In genomic region chr16:30374538-30374937, GRCh38 we compare ENCODE assay signal across 21 cellular contexts. TPM values are rescaled to one million over a fixed set of nuclear protein-coding genes. Genes with fewer than 3 reads are reported as not detected.
DNase-seq lines count a peak whose midpoint lies in the region; ATAC-seq, FAIRE-seq and TF ChIP-seq lines count a peak whose summit lies in the region.
"Had no signal": no experiment of that assay in that cellular context is flagged by ENCODE, and none has a peak within 500 bp of the region (broad histone marks: within the 10 kb centered on the region; RNA-seq: fewer than 3 reads in every experiment).

MYL11 (plus strand) TSS chr16:30374802; CDS start chr16:30374858, 56 bp downstream.

- peaks cover 16% of the 10 kb centered on the region for H3K79me2 ChIP-seq in trophoblast cell (ENCODE audit: control insufficient read depth, insufficient read depth, low read length, poor library complexity)

- H3K9me3 Mint-ChIP-seq in T-helper 2 cell treated with Interferon-gamma antibody and Interleukin-4, amounts not matched to agents 5 μg/mL and 100 μg/mL, for 36 hours = no peaks in the 10 kb centered on the region
- H3K9me3 Mint-ChIP-seq in effector memory CD8-positive, alpha-beta T cell = no peaks in the 10 kb centered on the region

- H3K27ac ChIP-seq in trophoblast cell (ENCODE audit: low read depth, low read length) = no peak within 1 kb of the TSS
- no peak within 1 kb of the TSS for H3K27ac ChIP-seq in lower lobe of right lung
- no peak within 1 kb of the TSS for H3K27ac ChIP-seq in small intestine (ENCODE audit: low read depth in 1 of 2, low read length in 1 of 2)

- H3K4me3 Mint-ChIP-seq in T-helper 2 cell treated with Interferon-gamma antibody and Interleukin-4, amounts not matched to agents 5 μg/mL and 100 μg/mL, for 36 hours = no peak within 1 kb of the TSS
- no peak within 1 kb of the TSS for H3K4me3 Mint-ChIP-seq in T-helper 17 cell
- no peak within 1 kb of the TSS for H3K4me3 Mint-ChIP-seq in effector memory CD8-positive, alpha-beta T cell

- H3K4me3 ChIP-seq in trophoblast cell (ENCODE audit: low read depth, low read length) (no peak within 1 kb of the TSS), lower lobe of right lung (no peak within 1 kb of the TSS), small intestine (ENCODE audit: low read depth in 1 of 2, low read length in 2 of 2) (no peak within 1 kb of the TSS)
- H3K4me3 ChIP-seq: uterus had no signal

- H3K4me2 ChIP-seq in trophoblast cell (ENCODE audit: low read length) = no peak within 1 kb of the TSS

- no peaks in the 10 kb centered on the region for H3K36me3 ChIP-seq in trophoblast cell (ENCODE audit: control insufficient read depth in 1 of 2, insufficient read depth in 2 of 2, low read length in 2 of 2)
- no peaks in the 10 kb centered on the region for H3K36me3 ChIP-seq in lower lobe of right lung
- no peaks in the 10 kb centered on the region for H3K36me3 ChIP-seq in small intestine (ENCODE audit: control insufficient read depth in 2 of 2, insufficient read depth in 2 of 2, low read length in 2 of 2)
- H3K36me3 ChIP-seq: uterus had no signal

- no peak for DNase-seq in T-helper 2 cell treated with Interferon-gamma antibody and Interleukin-4, amounts not matched to agents 5 μg/mL and 100 μg/mL, for 36 hours (ENCODE audit: low spot score)
- DNase-seq in T-helper 2 cell (no peak), T-helper 17 cell (no peak), trophoblast cell (no peak), lower lobe of right lung (no peak), small intestine (no peak)
- no peak for DNase-seq in effector memory CD8-positive, alpha-beta T cell
- DNase-seq in stimulated activated CD4-positive, alpha-beta T cell treated with anti-CD3 and anti-CD28 coated beads, Interleukin-4, amount 100 ng/mL, for 4 hours = no peak
- DNase-seq: 8988T; activated gamma-delta T cell treated with Interleukin-2 at 50 U/mL for 16 hours; kidney; NCI-H1930; NCI-H774; retina; stimulated activated CD4-positive, alpha-beta T cell treated with anti-CD3 and anti-CD28 coated beads, Interleukin-4, amount 100 ng/mL, for 1 hour; SW 1271; uterus had no signal

- peak within 1 kb of the TSS; percentile 24 for H2AK5ac ChIP-seq in trophoblast cell (ENCODE audit: low read length)

- H4K12ac ChIP-seq in trophoblast cell (ENCODE audit: low read depth, low read length) = no peak within 1 kb of the TSS

- H2BK12ac ChIP-seq in trophoblast cell (ENCODE audit: low read length) = no peak within 1 kb of the TSS

- no peak for FAIRE-seq in small intestine (lab: Jason Lieb, UNC)
- FAIRE-seq: GM19239, kidney had no signal

- H3K23ac ChIP-seq in trophoblast cell (ENCODE audit: low read length) = no peak within 1 kb of the TSS

- no peak within 1 kb of the TSS for H4K91ac ChIP-seq in trophoblast cell (ENCODE audit: low read depth, low read length)

- H2AFZ ChIP-seq in trophoblast cell (ENCODE audit: insufficient read depth, low read length, poor library complexity) = no peak within 1 kb of the TSS

- no peak within 1 kb of the TSS for H3K14ac ChIP-seq in trophoblast cell (ENCODE audit: low read length)

- peaks cover 21% of the 10 kb centered on the region for H3K4me1 Mint-ChIP-seq in T-helper 2 cell treated with Interferon-gamma antibody and Interleukin-4, amounts not matched to agents 5 μg/mL and 100 μg/mL, for 36 hours (ENCODE audit: low read depth)
- peaks cover 41% of the 10 kb centered on the region for H3K4me1 Mint-ChIP-seq in T-helper 17 cell
- peaks cover 33 to 37% of the 10 kb centered on the region in 2 donors for H3K4me1 Mint-ChIP-seq in effector memory CD8-positive, alpha-beta T cell (ENCODE audit: low read depth in 2 of 2)

- no peak for TF ChIP-seq CTCF in lower lobe of right lung (IDR thresholded peaks at IDR 0.05)

- H2BK5ac ChIP-seq in trophoblast cell (ENCODE audit: low read depth, low read length, poor library complexity) = no peak within 1 kb of the TSS

- H3K4ac ChIP-seq in trophoblast cell (ENCODE audit: low read depth, low read length) = no peak within 1 kb of the TSS

- H3K79me1 ChIP-seq in trophoblast cell (ENCODE audit: low read length) = peaks cover 27% of the 10 kb centered on the region

- no peak within 1 kb of the TSS for H2BK120ac ChIP-seq in trophoblast cell (ENCODE audit: insufficient read depth, low read length, poor library complexity)

- H3K4me1 ChIP-seq in trophoblast cell (ENCODE audit: control insufficient read depth in 1 of 2, insufficient read depth in 2 of 2, low read length in 2 of 2) (peaks cover 10 to 21% of the 10 kb centered on the region in 2 experiments), lower lobe of right lung (peaks cover 25% of the 10 kb centered on the region), small intestine (ENCODE audit: control insufficient read depth in 2 of 2, insufficient read depth in 1 of 2, low read depth in 1 of 2, low read length in 1 of 2) (peaks cover 2 to 5% of the 10 kb centered on the region in 2 donors)
- H3K4me1 ChIP-seq: uterus had no signal

- H3K18ac ChIP-seq in trophoblast cell (ENCODE audit: low read length) = no peak within 1 kb of the TSS

- no peak within 1 kb of the TSS for H4K8ac ChIP-seq in trophoblast cell (ENCODE audit: low read depth, low read length)

- H3K27me3 Mint-ChIP-seq in T-helper 2 cell treated with Interferon-gamma antibody and Interleukin-4, amounts not matched to agents 5 μg/mL and 100 μg/mL, for 36 hours (ENCODE audit: low read depth) = no peaks in the 10 kb centered on the region
- no peaks in the 10 kb centered on the region for H3K27me3 Mint-ChIP-seq in T-helper 17 cell
- H3K27me3 Mint-ChIP-seq in effector memory CD8-positive, alpha-beta T cell = no peaks in the 10 kb centered on the region

- intact Hi-C loops in lower lobe of right lung (cut with DNase I) = no loop called here

- peak within 1 kb of the TSS; percentile 62 for H3K27ac Mint-ChIP-seq in T-helper 2 cell treated with Interferon-gamma antibody and Interleukin-4, amounts not matched to agents 5 μg/mL and 100 μg/mL, for 36 hours
- H3K27ac Mint-ChIP-seq in T-helper 17 cell = peak within 1 kb of the TSS; percentile 99
- peak within 1 kb of the TSS; percentile 19 to 79 for H3K27ac Mint-ChIP-seq in effector memory CD8-positive, alpha-beta T cell

- H3K9ac ChIP-seq in trophoblast cell (ENCODE audit: low read length) = no peak within 1 kb of the TSS

- peaks cover 12% of the 10 kb centered on the region for H3K36me3 Mint-ChIP-seq in T-helper 2 cell treated with Interferon-gamma antibody and Interleukin-4, amounts not matched to agents 5 μg/mL and 100 μg/mL, for 36 hours (ENCODE audit: low read depth)
- H3K36me3 Mint-ChIP-seq in T-helper 17 cell (ENCODE audit: low read depth) = peaks cover 2% of the 10 kb centered on the region
- H3K36me3 Mint-ChIP-seq in effector memory CD8-positive, alpha-beta T cell (ENCODE audit: insufficient read depth) = peaks cover 28% of the 10 kb centered on the region

- ATAC-seq in T-helper 17 cell (no peak), lower lobe of right lung (no peak)
- ATAC-seq in effector memory CD8-positive, alpha-beta T cell (replicated peaks) = no peak
- ATAC-seq: Panc1 had no signal

- no peaks in the 10 kb centered on the region for H3K27me3 ChIP-seq in trophoblast cell (ENCODE audit: insufficient read depth, low read length)
- no peaks in the 10 kb centered on the region for H3K27me3 ChIP-seq in lower lobe of right lung (ENCODE audit: low read depth)
- H3K27me3 ChIP-seq in small intestine (ENCODE audit: control insufficient read depth in 2 of 2, insufficient read depth in 2 of 2, low read length in 2 of 2) = no peaks in the 10 kb centered on the region
- H3K27me3 ChIP-seq: uterus had no signal

- no CpG with 5 or more reads among the region's 6 CpGs for WGBS in trophoblast cell (ENCODE audit: extremely low coverage, insufficient coverage, insufficient read length)
- 89 to 98% (median 94%) methylated on average over 6 of the region's 6 CpGs for WGBS in small intestine, 3 donors

- H3K9me3 ChIP-seq in T-helper 17 cell (ENCODE audit: control insufficient read depth, low read length, poor library complexity, severe bottlenecking) (no peaks in the 10 kb centered on the region), trophoblast cell (ENCODE audit: insufficient read depth, low read depth, low read length) (no peaks in the 10 kb centered on the region), lower lobe of right lung (no peaks in the 10 kb centered on the region), small intestine (ENCODE audit: control insufficient read depth, low read depth) (no peaks in the 10 kb centered on the region)
- H3K9me3 ChIP-seq: uterus had no signal

RNA-seq across cellular contexts. Expression of gene MYL11, which starts in this region (rescaled TPM):
- total RNA-seq in T-helper 17 cell (1 to 10 TPM in 1 of 2 donors, not detected in 1; 1.8 TPM), lower lobe of right lung (not detected)
- 4.0 and 5.0 TPM in 2 replicates for polyA plus RNA-seq in trophoblast cell (2013)
- polyA plus RNA-seq in small intestine = 1 to 10 TPM in 1 of 3 donors, under 1 TPM in 1, not detected in 1; 0.82 to 1.9 TPM
- total RNA-seq: epithelial cell of proximal tubule, HT-29, kidney had no signal

Comparison
In these comparisons a context has a peak if more than half of its experiments do, and no peak if none do; other contexts are left out.
1. H3K27ac Mint-ChIP-seq: peak in every context shown above with its lines; median percentile 99 in T-helper 17 cell; 62 in T-helper 2 cell treated with Interferon-gamma antibody and Interleukin-4, amounts not matched to agents 5 μg/mL and 100 μg/mL, for 36 hours; 49 in effector memory CD8-positive, alpha-beta T cell.